In genomic region chr5:87825583-87825982, GRCh38 we compare ENCODE assay signal across 16 cellular contexts.
"Had no signal": no experiment of that assay in that cellular context is flagged by ENCODE, and none has a peak within 500 bp of the region (broad histone marks: within the 10 kb centered on the region; RNA-seq: fewer than 3 reads in every experiment).

No MANE protein-coding gene starts in this region.

- H3K4me1 Mint-ChIP-seq: activated CD8-positive, alpha-beta memory T cell treated with anti-CD3 and anti-CD28 coated beads, Interleukin-2, amount 10 ng/mL, durations not matched to agents 7 days and 5 days had no signal

- DNase-seq: activated CD4-positive, alpha-beta T cell treated with anti-CD3 and anti-CD28 coated beads, Interleukin-2, amount 50 U/mL, for 4 hours; activated CD4-positive, CD25-positive, alpha-beta regulatory T cell treated with anti-CD3 and anti-CD28 coated beads, Interleukin-2, amount 50 U/mL, for 72 hours; activated CD8-positive, alpha-beta memory T cell treated with anti-CD3 and anti-CD28 coated beads, Interleukin-2, amount 10 ng/mL, durations not matched to agents 7 days and 5 days; activated gamma-delta T cell; activated T-cell treated with anti-CD3 and anti-CD28 coated beads, Interleukin-2, amount 50 U/mL, for 48 hours; anterior cingulate cortex; heart left ventricle; stimulated activated CD4-positive, alpha-beta T cell treated with anti-CD3 and anti-CD28 coated beads, Interleukin-2, amount 100 ng/mL, for 48 hours; stimulated activated CD8-positive, alpha-beta memory T cell treated with anti-CD3 and anti-CD28 coated beads, Interleukin-4, amount 100 ng/mL, for 48 hours had no signal

- H3K27me3 Mint-ChIP-seq: activated CD8-positive, alpha-beta memory T cell treated with anti-CD3 and anti-CD28 coated beads, Interleukin-2, amount 10 ng/mL, durations not matched to agents 7 days and 5 days had no signal

- H3K27ac ChIP-seq: heart left ventricle, parathyroid adenoma had no signal

- H3K4me1 ChIP-seq: heart left ventricle, parathyroid adenoma had no signal

- H3K27me3 ChIP-seq: heart left ventricle had no signal

- H3K4me3 ChIP-seq: heart left ventricle had no signal

- H3K27ac Mint-ChIP-seq: activated CD8-positive, alpha-beta memory T cell treated with anti-CD3 and anti-CD28 coated beads, Interleukin-2, amount 10 ng/mL, durations not matched to agents 7 days and 5 days; activated naive CD8-positive, alpha-beta T cell; stimulated activated naive CD8-positive, alpha-beta T cell treated with anti-CD3 and anti-CD28 coated beads, Interleukin-15, Interleukin-2, amounts not matched to agents 100 ng/mL and 50 ng/mL, for 24 hours; T-helper 2 cell treated with Interferon-gamma antibody and Interleukin-4, amounts not matched to agents 5 μg/mL and 100 μg/mL, for 36 hours had no signal

- FAIRE-seq: colon, frontal cortex had no signal

- ATAC-seq: activated CD8-positive, alpha-beta memory T cell treated with anti-CD3 and anti-CD28 coated beads, Interleukin-2, amount 10 ng/mL, durations not matched to agents 7 days and 5 days; heart left ventricle had no signal

- H3K4me3 Mint-ChIP-seq: activated CD8-positive, alpha-beta memory T cell treated with anti-CD3 and anti-CD28 coated beads, Interleukin-2, amount 10 ng/mL, durations not matched to agents 7 days and 5 days; activated naive CD8-positive, alpha-beta T cell; neural crest cell; stimulated activated naive CD8-positive, alpha-beta T cell treated with anti-CD3 and anti-CD28 coated beads, Interleukin-15, Interleukin-2, amounts not matched to agents 100 ng/mL and 50 ng/mL, for 24 hours; T-helper 2 cell treated with Interferon-gamma antibody and Interleukin-4, amounts not matched to agents 5 μg/mL and 100 μg/mL, for 36 hours had no signal

- H3K79me2 ChIP-seq: parathyroid adenoma had no signal

- H3K9ac ChIP-seq: parathyroid adenoma had no signal

- H3K36me3 Mint-ChIP-seq: activated CD8-positive, alpha-beta memory T cell treated with anti-CD3 and anti-CD28 coated beads, Interleukin-2, amount 10 ng/mL, durations not matched to agents 7 days and 5 days; activated naive CD8-positive, alpha-beta T cell had no signal

- H3K36me3 ChIP-seq: heart left ventricle had no signal

- H3K9me3 Mint-ChIP-seq: neural crest cell; T-helper 2 cell treated with Interferon-gamma antibody and Interleukin-4, amounts not matched to agents 5 μg/mL and 100 μg/mL, for 36 hours had no signal
